Comparison of ENCODE assay signal across 1 cellular context in the genomic region with DNA sequence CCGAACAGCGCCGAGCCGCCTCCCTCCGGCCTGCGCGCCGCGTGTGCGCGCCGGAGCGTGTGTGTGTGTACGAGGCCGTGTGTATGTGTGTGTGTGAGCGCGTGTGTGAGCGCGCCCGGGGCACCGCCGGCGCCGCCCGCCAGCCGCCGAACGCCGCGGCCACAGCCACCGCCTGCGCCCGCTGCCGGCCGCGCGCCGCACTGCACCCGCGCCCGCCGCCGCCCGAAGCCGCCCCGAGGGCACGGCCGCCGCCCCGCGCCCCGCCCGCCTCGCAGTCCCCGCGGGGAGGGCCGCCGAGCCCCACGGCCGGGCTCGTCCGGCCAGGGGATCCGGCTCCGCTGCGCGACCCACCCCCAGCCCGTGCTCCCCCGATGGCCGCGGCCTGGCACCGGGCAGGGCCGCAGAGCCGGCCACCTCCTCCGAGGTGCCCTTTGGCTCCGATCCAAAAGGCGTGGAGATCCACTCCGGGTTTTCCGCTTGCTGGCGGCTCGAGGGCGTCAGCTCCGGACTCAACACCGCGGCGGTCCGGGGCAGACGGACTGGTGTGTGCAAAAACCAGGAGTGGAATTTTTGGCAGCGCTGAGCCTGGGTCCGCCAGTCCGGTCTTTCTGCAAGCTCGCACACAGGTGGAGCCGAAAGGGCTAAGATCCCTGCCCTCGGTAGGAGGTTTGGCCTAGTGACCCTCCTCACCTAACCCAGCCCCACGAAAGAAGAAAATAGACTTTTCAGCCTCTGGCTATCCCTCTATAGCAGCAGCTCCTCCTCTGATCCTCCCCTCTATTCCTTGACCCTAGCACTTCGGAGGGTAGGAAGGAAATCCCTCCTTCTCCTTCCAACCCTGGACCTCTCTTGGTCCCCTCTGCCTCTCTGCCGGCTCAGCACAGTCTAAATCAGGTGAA.
A peak's percentile ranks its signal among the peaks of the same experiment; 100 is the strongest.
TF ChIP-seq lines count a peak whose summit lies in the region.

A gene with protein sequence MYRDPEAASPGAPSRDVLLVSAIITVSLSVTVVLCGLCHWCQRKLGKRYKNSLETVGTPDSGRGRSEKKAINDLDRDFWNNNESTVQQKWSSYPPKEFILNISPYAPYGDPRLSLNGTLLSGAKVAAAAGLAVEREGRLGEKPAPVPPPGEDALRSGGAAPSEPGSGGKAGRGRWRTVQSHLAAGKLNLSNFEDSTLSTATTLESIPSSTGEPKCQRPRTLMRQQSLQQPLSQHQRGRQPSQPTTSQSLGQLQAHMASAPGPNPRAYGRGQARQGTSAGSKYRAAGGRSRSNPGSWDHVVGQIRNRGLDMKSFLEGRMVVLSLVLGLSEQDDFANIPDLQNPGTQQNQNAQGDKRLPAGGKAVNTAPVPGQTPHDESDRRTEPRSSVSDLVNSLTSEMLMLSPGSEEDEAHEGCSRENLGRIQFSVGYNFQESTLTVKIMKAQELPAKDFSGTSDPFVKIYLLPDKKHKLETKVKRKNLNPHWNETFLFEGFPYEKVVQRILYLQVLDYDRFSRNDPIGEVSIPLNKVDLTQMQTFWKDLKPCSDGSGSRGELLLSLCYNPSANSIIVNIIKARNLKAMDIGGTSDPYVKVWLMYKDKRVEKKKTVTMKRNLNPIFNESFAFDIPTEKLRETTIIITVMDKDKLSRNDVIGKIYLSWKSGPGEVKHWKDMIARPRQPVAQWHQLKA (minus strand): TSS at position 47 of the 899 bp plus-strand sequence. CDS start 256 bp downstream, outside the sequence.

TF ChIP-seq in H1, 55 proteins besides CTCF, POLR2A, EP300 and RAD21:
- TF ChIP-seq TEAD4 (IDR thresholded peaks at IDR 0.05; ENCODE audit: low read depth, low read length) (peak; percentile 70), GTF2F1 (IDR thresholded peaks at IDR 0.05; ENCODE audit: borderline replicate concordance, low read depth, low read length) (no peak), RNF2 (IDR thresholded peaks at IDR 0.05; ENCODE audit: borderline replicate concordance, low read depth, low read length, missing control alignments, poor library complexity, severe bottlenecking) (no peak), SP4 (IDR thresholded peaks at IDR 0.05; ENCODE audit: low read length) (0 out of 2 replicates have a peak, but pooled peaks have one; percentile 35), EGR1 (IDR thresholded peaks at IDR 0.05; ENCODE audit: borderline replicate concordance, low read depth, low read length) (peak; percentile 91), CBX8 (IDR thresholded peaks at IDR 0.05; ENCODE audit: borderline replicate concordance, low read depth, low read length) (no peak), CTBP2 (IDR thresholded peaks at IDR 0.05; ENCODE audit: borderline replicate concordance, insufficient read depth, insufficient read length, low read length) (peak; percentile 84), JUN (IDR thresholded peaks at IDR 0.05; ENCODE audit: low read depth, low read length) (peak; percentile 49; the same call in 1 of the 2 replicates), NANOG (IDR thresholded peaks at IDR 0.05; ENCODE audit: insufficient read depth, low read depth, low read length, poor library complexity, severe bottlenecking) (no peak), MAFK (IDR thresholded peaks at IDR 0.05; ENCODE audit: low read depth, low read length) (peak; percentile 17; the same call in 1 of the 2 replicates), GABPA (IDR thresholded peaks at IDR 0.05; ENCODE audit: borderline replicate concordance, insufficient read depth, low read length) (peak; percentile 72; the same call in 1 of the 2 replicates), SUZ12 (IDR thresholded peaks at IDR 0.05; ENCODE audit: low read length) (no peak), ASH2L (IDR thresholded peaks at IDR 0.05; ENCODE audit: low read length) (peak; percentile 46), BRCA1 (IDR thresholded peaks at IDR 0.05; ENCODE audit: low read depth, low read length) (no peak), SIRT6 (IDR thresholded peaks at IDR 0.05; ENCODE audit: low read length) (no peak), CHD2 (IDR thresholded peaks at IDR 0.05; ENCODE audit: low read length) (0 out of 2 replicates have a peak, but pooled peaks have one; percentile 46), POU5F1 (IDR thresholded peaks at IDR 0.05; ENCODE audit: low read depth, low read length) (no peak), RFX5 (IDR thresholded peaks at IDR 0.05; ENCODE audit: borderline replicate concordance, low read depth, low read length) (peak; percentile 72), RXRA (IDR thresholded peaks at IDR 0.05; ENCODE audit: insufficient read depth, low read depth, low read length) (no peak), POLR2AphosphoS5 (IDR thresholded peaks at IDR 0.05; ENCODE audit: low read depth, low read length) (0 out of 2 replicates have a peak, but pooled peaks have one; percentile 27), RBBP5 (IDR thresholded peaks at IDR 0.05; ENCODE audit: borderline replicate concordance, low read depth, low read length) (no peak), JUND (IDR thresholded peaks at IDR 0.05; ENCODE audit: low read length) (0 out of 2 replicates have a peak, but pooled peaks have one; percentile 47), SIN3A (conservative IDR thresholded peaks at IDR 0.05 in 1 of 2, IDR thresholded peaks at IDR 0.05 in 1 of 2; ENCODE audit: low read depth in 1 of 2, low read length in 2 of 2) (peak in 1 of 2 experiments; percentile 89; a peak in 2 of 4 replicates), CREB1 (IDR thresholded peaks at IDR 0.05) (peak; percentile 75), EZH2 (IDR thresholded peaks at IDR 0.05; ENCODE audit: low read depth, low read length, severe bottlenecking) (no peak), HDAC2 (IDR thresholded peaks at IDR 0.05; ENCODE audit: borderline replicate concordance in 1 of 2, low read depth in 2 of 2, low read length in 2 of 2) (no peak), PHF8 (conservative IDR thresholded peaks at IDR 0.05; ENCODE audit: low read depth, low read length) (0 out of 2 replicates have a peak, but pooled peaks have one; percentile 35), YY1 (IDR thresholded peaks at IDR 0.05; ENCODE audit: low read depth, low read length) (peak; percentile 87), USF2 (IDR thresholded peaks at IDR 0.05; ENCODE audit: low read length) (no peak), SP1 (IDR thresholded peaks at IDR 0.05; ENCODE audit: low read depth, low read length) (peak; percentile 99), SAP30 (IDR thresholded peaks at IDR 0.05; ENCODE audit: insufficient read depth, insufficient replicate concordance, low read length) (no peak), TBP (IDR thresholded peaks at IDR 0.05; ENCODE audit: low read depth, low read length) (no peak), KDM4A (IDR thresholded peaks at IDR 0.05; ENCODE audit: low read depth, low read length, severe bottlenecking) (peak; percentile 71)
- TF ChIP-seq, protein P1, sequence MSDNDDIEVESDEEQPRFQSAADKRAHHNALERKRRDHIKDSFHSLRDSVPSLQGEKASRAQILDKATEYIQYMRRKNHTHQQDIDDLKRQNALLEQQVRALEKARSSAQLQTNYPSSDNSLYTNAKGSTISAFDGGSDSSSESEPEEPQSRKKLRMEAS (IDR thresholded peaks at IDR 0.05) = peak; percentile 58; the same call in 1 of the 2 replicates
- TF ChIP-seq, protein P2, sequence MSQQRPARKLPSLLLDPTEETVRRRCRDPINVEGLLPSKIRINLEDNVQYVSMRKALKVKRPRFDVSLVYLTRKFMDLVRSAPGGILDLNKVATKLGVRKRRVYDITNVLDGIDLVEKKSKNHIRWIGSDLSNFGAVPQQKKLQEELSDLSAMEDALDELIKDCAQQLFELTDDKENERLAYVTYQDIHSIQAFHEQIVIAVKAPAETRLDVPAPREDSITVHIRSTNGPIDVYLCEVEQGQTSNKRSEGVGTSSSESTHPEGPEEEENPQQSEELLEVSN (IDR thresholded peaks at IDR 0.05) = peak; percentile 47; the same call in 1 of the 2 replicates
- TF ChIP-seq, protein P3, sequence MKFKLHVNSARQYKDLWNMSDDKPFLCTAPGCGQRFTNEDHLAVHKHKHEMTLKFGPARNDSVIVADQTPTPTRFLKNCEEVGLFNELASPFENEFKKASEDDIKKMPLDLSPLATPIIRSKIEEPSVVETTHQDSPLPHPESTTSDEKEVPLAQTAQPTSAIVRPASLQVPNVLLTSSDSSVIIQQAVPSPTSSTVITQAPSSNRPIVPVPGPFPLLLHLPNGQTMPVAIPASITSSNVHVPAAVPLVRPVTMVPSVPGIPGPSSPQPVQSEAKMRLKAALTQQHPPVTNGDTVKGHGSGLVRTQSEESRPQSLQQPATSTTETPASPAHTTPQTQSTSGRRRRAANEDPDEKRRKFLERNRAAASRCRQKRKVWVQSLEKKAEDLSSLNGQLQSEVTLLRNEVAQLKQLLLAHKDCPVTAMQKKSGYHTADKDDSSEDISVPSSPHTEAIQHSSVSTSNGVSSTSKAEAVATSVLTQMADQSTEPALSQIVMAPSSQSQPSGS (IDR thresholded peaks at IDR 0.05; ENCODE audit: low read length) = 0 out of 2 replicates have a peak, but pooled peaks have one; percentile 65
